In the genomic region with DNA sequence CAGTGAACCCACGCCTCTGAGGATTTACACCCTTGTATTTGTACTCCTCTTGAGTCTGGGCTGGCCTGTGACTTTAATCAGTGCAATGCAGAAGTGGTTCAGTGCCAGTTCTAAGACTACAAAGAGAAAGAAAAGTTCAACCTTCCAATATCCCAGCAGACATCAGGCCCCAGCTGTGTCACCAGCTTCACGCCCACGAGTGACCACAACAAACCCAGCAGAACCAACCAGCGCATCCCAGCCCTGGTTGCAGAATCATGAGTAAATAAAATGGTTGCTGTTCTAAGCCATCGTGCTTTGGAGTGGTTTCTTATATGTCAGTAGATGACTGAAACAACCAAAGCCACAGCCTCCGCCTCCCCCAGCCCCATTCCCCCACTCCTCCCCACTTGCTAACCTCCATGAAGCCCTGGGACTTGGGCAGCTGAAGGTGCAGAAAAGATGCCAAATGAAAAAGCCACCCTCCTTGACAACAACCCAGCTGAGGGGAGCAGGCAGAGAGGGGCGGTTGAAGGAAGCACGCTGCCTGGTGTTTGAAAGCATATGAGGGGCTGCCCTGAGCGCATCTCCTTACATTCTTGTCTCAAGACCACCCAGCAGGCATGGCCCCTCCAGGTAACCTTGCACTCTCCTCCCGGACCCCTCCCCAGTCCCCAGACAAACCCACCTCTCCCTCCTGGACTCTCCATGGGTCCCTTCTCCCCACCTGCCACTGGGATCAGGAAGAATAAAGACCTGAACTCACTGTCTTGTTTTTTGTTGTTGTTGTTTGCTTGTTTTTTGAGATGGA, we compare ENCODE assay signal across 11 cellular contexts. TPM values are rescaled to one million over a fixed set of nuclear protein-coding genes. Genes with fewer than 3 reads are reported as not detected.
DNase-seq lines count a peak whose midpoint lies in the region; ATAC-seq and TF ChIP-seq lines count a peak whose summit lies in the region.
"Had no signal": no experiment of that assay in that cellular context is flagged by ENCODE, and none has a peak within 500 bp of the region (broad histone marks: within the 10 kb centered on the region; RNA-seq: fewer than 3 reads in every experiment).

No MANE protein-coding gene starts in this region.

- peak; percentile 12 for DNase-seq in H7
- DNase-seq in activated CD8-positive, alpha-beta memory T cell treated with anti-CD3 and anti-CD28 coated beads, Interleukin-2, amount 50 U/mL, for 48 hours: peak; percentile 85
- DNase-seq in foreskin fibroblast: peak; percentile 58 to 71
- peak; percentile 46 to 71 for DNase-seq in stimulated activated CD8-positive, alpha-beta memory T cell treated with anti-CD3 and anti-CD28 coated beads, Interleukin-2, amount 100 ng/mL, for 48 hours (ENCODE audit: low read depth in 2 of 2)
- no peak for DNase-seq in HuH-7 (ENCODE audit: low spot score)
- no peak for DNase-seq in NCI-H2029 treated with DMSO at 0.1 percent for 48 hours (lab: John Stamatoyannopoulos, UW)
- no peak for DNase-seq in hypothalamus (lab: John Stamatoyannopoulos, UW)
- DNase-seq: glutamatergic neuron, NCI-H2171, SJCRH30 had no signal

- H3K36me3 ChIP-seq in H7 (replicated peaks; ENCODE audit: control insufficient read depth, insufficient read depth, low read length): no peaks in the 10 kb centered on the region
- H3K36me3 ChIP-seq: SJCRH30 had no signal

- H3K27me3 ChIP-seq in H7 (ENCODE audit: control insufficient read depth, insufficient read depth, low read length): no peaks in the 10 kb centered on the region
- H3K27me3 ChIP-seq: SJCRH30 had no signal

- no peak overlapping the region for H3K4me3 ChIP-seq in H7 (ENCODE audit: insufficient read depth, low read depth, low read length)
- H3K4me3 ChIP-seq in foreskin fibroblast (ENCODE audit: low read depth in 1 of 2, low read length in 2 of 2): no peak overlapping the region
- H3K4me3 ChIP-seq: SJCRH30 had no signal

- ATAC-seq in GM21526 (IDR thresholded peaks at IDR 0.05; ENCODE audit: low FRiP score, unreplicated experiment): no peak

- TF ChIP-seq CTCF in foreskin fibroblast (IDR thresholded peaks at IDR 0.05; ENCODE audit: low read depth, low read length): no peak

RNA-seq across cellular contexts. Expression of a gene that starts 20.9 kb away (rescaled TPM):
- 53.3 and 68.8 TPM in 2 replicates for total RNA-seq in H7 (2014; rRNA removed; shearing (Covaris generic))

RNA-seq across cellular contexts. Expression of a gene that starts 56.7 kb away (rescaled TPM):
- 6.3 and 8.1 TPM in 2 replicates for total RNA-seq in H7 (2014; rRNA removed; shearing (Covaris generic))

Comparison
In these comparisons a context has a peak if more than half of its experiments do, and no peak if none do; other contexts are left out.
1. DNase-seq: peak in H7 (single experiment), activated CD8-positive, alpha-beta memory T cell treated with anti-CD3 and anti-CD28 coated beads, Interleukin-2, amount 50 U/mL, for 48 hours (single experiment), foreskin fibroblast (2 of 2) and stimulated activated CD8-positive, alpha-beta memory T cell treated with anti-CD3 and anti-CD28 coated beads, Interleukin-2, amount 100 ng/mL, for 48 hours (2 of 2); none in HuH-7 (single experiment), NCI-H2029 treated with DMSO at 0.1 percent for 48 hours (single experiment) and hypothalamus (0 of 51).